25 cellular contexts compared by ENCODE assay signal in genomic region chr1:46699670-46700069, GRCh38. TPM values are rescaled to one million over a fixed set of nuclear protein-coding genes. Genes with fewer than 3 reads are reported as not detected.
DNase-seq lines count a peak whose midpoint lies in the region; ATAC-seq and TF ChIP-seq lines count a peak whose summit lies in the region.
"Had no signal": no experiment of that assay in that cellular context is flagged by ENCODE, and none has a peak within 500 bp of the region (broad histone marks: within the 10 kb centered on the region; RNA-seq: fewer than 3 reads in every experiment).

No MANE protein-coding gene starts in this region.

- H3K4me3 ChIP-seq in endodermal cell (ENCODE audit: low read length) (no peak overlapping the region), aorta (ENCODE audit: low read length in 2 of 2) (no peak overlapping the region)
- H3K4me3 ChIP-seq: A549, BLaER1, esophagus squamous epithelium, gastrocnemius medialis, GM23248, transverse colon had no signal

- peak overlapping the region in 1 of 2 donors; percentile 7 for H3K27ac Mint-ChIP-seq in natural killer cell
- H3K27ac Mint-ChIP-seq in natural killer cell treated with Interleukin-12 subunit alpha and Interleukin-12 subunit beta and Interleukin-15 and Interleukin-18, amount 100 ng/mL, for 72 hours = no peak overlapping the region
- peak overlapping the region; percentile 52 for H3K27ac Mint-ChIP-seq in endodermal cell
- H3K27ac Mint-ChIP-seq: activated CD4-positive, alpha-beta T cell treated with anti-CD3 and anti-CD28 coated beads, Interleukin-2, amount 10 ng/mL, durations not matched to agents 7 days and 5 days had no signal

- intact Hi-C loops in natural killer cell (cut with micrococcal nuclease) = no loop called here
- intact Hi-C loops in aorta (cut with DNase I) = no loop called here

- peaks cover 36 to 46% of the 10 kb centered on the region in 2 donors for H3K4me1 Mint-ChIP-seq in natural killer cell
- peaks cover 39 to 41% of the 10 kb centered on the region in 2 donors for H3K4me1 Mint-ChIP-seq in natural killer cell treated with Interleukin-12 subunit alpha and Interleukin-12 subunit beta and Interleukin-15 and Interleukin-18, amount 100 ng/mL, for 72 hours (ENCODE audit: low read depth in 2 of 2)
- H3K4me1 Mint-ChIP-seq in endodermal cell = peaks cover 26% of the 10 kb centered on the region

- H3K36me3 ChIP-seq in endodermal cell (ENCODE audit: control insufficient read depth, insufficient read depth, low read length) (peaks cover 91% of the 10 kb centered on the region), aorta (ENCODE audit: control insufficient read depth in 1 of 2, insufficient read depth in 2 of 2, low read length in 1 of 2) (peaks cover 5% of the 10 kb centered on the region in 2 donors)

- H3K27me3 ChIP-seq in endodermal cell (ENCODE audit: control insufficient read depth, insufficient read depth, low read length, poor library complexity, severe bottlenecking) (no peaks in the 10 kb centered on the region), aorta (ENCODE audit: control insufficient read depth in 1 of 2, insufficient read depth in 2 of 2, low read length in 1 of 2) (no peaks in the 10 kb centered on the region)
- H3K27me3 ChIP-seq: BLaER1, esophagus squamous epithelium, gastrocnemius medialis, transverse colon had no signal

- H3K9me3 ChIP-seq in endodermal cell (ENCODE audit: control insufficient read depth, low read length) (no peaks in the 10 kb centered on the region), aorta (ENCODE audit: control insufficient read depth, low read length) (no peaks in the 10 kb centered on the region)
- H3K9me3 ChIP-seq: A549, esophagus squamous epithelium, gastrocnemius medialis, transverse colon had no signal

- TF ChIP-seq CTCF in natural killer cell (IDR thresholded peaks at IDR 0.05) (no peak), endodermal cell (conservative IDR thresholded peaks at IDR 0.05) (no peak)

- DNase-seq in natural killer cell = no peak
- DNase-seq in natural killer cell treated with Interleukin-12 subunit alpha and Interleukin-12 subunit beta and Interleukin-15 and Interleukin-18, amount 100 ng/mL, for 72 hours (ENCODE audit: low spot score) = no peak
- peak; percentile 81 for DNase-seq in SIG-M5 treated with dmso at 0.1 percent for 504 hours (lab: John Stamatoyannopoulos, UW; ENCODE audit: unreplicated experiment)
- DNase-seq in endodermal cell = no peak
- DNase-seq in T-helper 1 cell = no peak
- DNase-seq in aorta = no peak
- no peak for DNase-seq in NCI-H774 (lab: John Stamatoyannopoulos, UW)
- DNase-seq in DMS114 treated with DMSO at 0.1 percent for 48 hours (lab: John Stamatoyannopoulos, UW; ENCODE audit: unreplicated experiment) = no peak
- DNase-seq: activated CD4-positive, alpha-beta T cell treated with anti-CD3 and anti-CD28 coated beads, Interleukin-2, amount 10 ng/mL, durations not matched to agents 7 days and 5 days; activated gamma-delta T cell treated with Interleukin-2 at 50 U/mL for 16 hours; EL; esophagus squamous epithelium; gastrocnemius medialis; GM23248; hypothalamus; NCI-H1436; NCI-H2107; occipital lobe; stimulated activated CD4-positive, alpha-beta T cell treated with anti-CD3 and anti-CD28 coated beads, Interleukin-4, amount 100 ng/mL, for 24 hours; transverse colon had no signal

- H3K4me1 ChIP-seq in endodermal cell (ENCODE audit: control insufficient read depth, insufficient read depth, low read length) (no peaks in the 10 kb centered on the region), aorta (ENCODE audit: control insufficient read depth in 1 of 2, insufficient read depth in 2 of 2, low read length in 2 of 2) (peaks cover 0 to 3% of the 10 kb centered on the region in 2 donors)
- H3K4me1 ChIP-seq: A549, BLaER1, esophagus squamous epithelium had no signal

- H3K27me3 Mint-ChIP-seq in natural killer cell (ENCODE audit: low read depth in 2 of 2) (no peaks in the 10 kb centered on the region), endodermal cell (ENCODE audit: insufficient read depth) (no peaks in the 10 kb centered on the region)
- H3K27me3 Mint-ChIP-seq in natural killer cell treated with Interleukin-12 subunit alpha and Interleukin-12 subunit beta and Interleukin-15 and Interleukin-18, amount 100 ng/mL, for 72 hours = no peaks in the 10 kb centered on the region
- H3K27me3 Mint-ChIP-seq: activated CD4-positive, alpha-beta T cell treated with anti-CD3 and anti-CD28 coated beads, Interleukin-2, amount 10 ng/mL, durations not matched to agents 7 days and 5 days had no signal

- no peak overlapping the region for H3K27ac ChIP-seq in endodermal cell (ENCODE audit: low read depth, low read length)
- H3K27ac ChIP-seq in aorta (ENCODE audit: low read depth in 1 of 2, low read length in 2 of 2) = no peak overlapping the region
- H3K27ac ChIP-seq: A549, BLaER1, esophagus squamous epithelium, gastrocnemius medialis, GM23248, transverse colon, VCaP had no signal

- H3K36me3 Mint-ChIP-seq in natural killer cell (peaks cover 17% of the 10 kb centered on the region), endodermal cell (ENCODE audit: low read depth) (peaks cover 60% of the 10 kb centered on the region)
- peaks cover 35% of the 10 kb centered on the region for H3K36me3 Mint-ChIP-seq in natural killer cell treated with Interleukin-12 subunit alpha and Interleukin-12 subunit beta and Interleukin-15 and Interleukin-18, amount 100 ng/mL, for 72 hours

- 0 to 54% methylated on average over 1 to 3 of the region's 3 CpGs for WGBS in endodermal cell (ENCODE audit: insufficient coverage in 1 of 2, insufficient read length in 1 of 2), 2 experiments
- WGBS in aorta, 2 donors = 59 to 68% methylated on average over 3 of the region's 3 CpGs

- ATAC-seq in natural killer cell (peak in 2 of 3 donors; percentile 24 to 32), aorta (ENCODE audit: low FRiP score) (no peak)
- ATAC-seq in natural killer cell treated with Interleukin-12 subunit alpha and Interleukin-12 subunit beta and Interleukin-15 and Interleukin-18, amount 100 ng/mL, for 72 hours = no peak
- ATAC-seq: A549, gastrocnemius medialis had no signal

- H3K4me3 Mint-ChIP-seq in natural killer cell (no peak overlapping the region), endodermal cell (no peak overlapping the region)
- H3K4me3 Mint-ChIP-seq in natural killer cell treated with Interleukin-12 subunit alpha and Interleukin-12 subunit beta and Interleukin-15 and Interleukin-18, amount 100 ng/mL, for 72 hours = no peak overlapping the region
- H3K4me3 Mint-ChIP-seq: activated CD4-positive, alpha-beta T cell treated with anti-CD3 and anti-CD28 coated beads, Interleukin-2, amount 10 ng/mL, durations not matched to agents 7 days and 5 days had no signal

- H3K9ac ChIP-seq in endodermal cell (ENCODE audit: extremely low read depth, low read length, poor library complexity, severe bottlenecking) = no peak overlapping the region
- H3K9ac ChIP-seq: BLaER1, GM23248 had no signal

- H3K9me3 Mint-ChIP-seq in natural killer cell (no peaks in the 10 kb centered on the region), endodermal cell (no peaks in the 10 kb centered on the region)
- H3K9me3 Mint-ChIP-seq in natural killer cell treated with Interleukin-12 subunit alpha and Interleukin-12 subunit beta and Interleukin-15 and Interleukin-18, amount 100 ng/mL, for 72 hours = no peaks in the 10 kb centered on the region

RNA-seq across cellular contexts. Expression of gene EFCAB14, which starts 19.2 kb away (rescaled TPM):
- 100 to 1,000 TPM in 2 of 3 donors, 10 to 100 TPM in 1; 77.7 to 130 (median 119) TPM for total RNA-seq in natural killer cell
- total RNA-seq in natural killer cell treated with Interleukin-12 subunit alpha and Interleukin-12 subunit beta and Interleukin-15 and Interleukin-18, amount 100 ng/mL, for 72 hours = 10 to 100 TPM; 64.2 to 78.4 TPM
- 10 to 100 TPM; 82.7 to 83.4 TPM for total RNA-seq in endodermal cell
- polyA plus RNA-seq in endodermal cell (2013, experiment 1 of 2) = 40.8 TPM
- 37.3 TPM for polyA plus RNA-seq in endodermal cell (2013, experiment 2 of 2)
- 100 to 1,000 TPM; 101 to 108 TPM for total RNA-seq in aorta
- 10 to 100 TPM; 39.9 to 46.5 TPM for polyA plus RNA-seq in aorta

RNA-seq across cellular contexts. Expression of gene TEX38, which starts 28.0 kb away (rescaled TPM):
- total RNA-seq in natural killer cell (under 1 TPM in 2 of 3 donors, not detected in 1; 0.26 to 0.75 TPM), endodermal cell (under 1 TPM in 1 of 2 donors, not detected in 1; 0.55 TPM), aorta (not detected)
- under 1 TPM in 1 of 2 donors, not detected in 1; 0.59 TPM for total RNA-seq in natural killer cell treated with Interleukin-12 subunit alpha and Interleukin-12 subunit beta and Interleukin-15 and Interleukin-18, amount 100 ng/mL, for 72 hours
- not detected for polyA plus RNA-seq in endodermal cell (2013, experiment 1 of 2)
- 0.37 TPM for polyA plus RNA-seq in endodermal cell (2013, experiment 2 of 2)
- polyA plus RNA-seq in aorta = not detected
- total RNA-seq: activated CD4-positive, alpha-beta T cell treated with anti-CD3 and anti-CD28 coated beads, Interleukin-2, amount 10 ng/mL, durations not matched to agents 7 days and 5 days; esophagus squamous epithelium; gastrocnemius medialis; GM23248; lower leg skin; NCI-H460; occipital lobe; transverse colon had no signal
- polyA plus RNA-seq: A549 had no signal

RNA-seq across cellular contexts. Expression of gene ATPAF1, which starts 31.5 kb away (rescaled TPM):
- total RNA-seq in natural killer cell (10 to 100 TPM; 18.0 to 21.7 (median 19.0) TPM), endodermal cell (10 to 100 TPM; 56.1 to 84.2 TPM), aorta (10 to 100 TPM; 26.9 to 35.0 TPM)
- 10 to 100 TPM; 34.1 to 40.9 TPM for total RNA-seq in natural killer cell treated with Interleukin-12 subunit alpha and Interleukin-12 subunit beta and Interleukin-15 and Interleukin-18, amount 100 ng/mL, for 72 hours
- 70.7 TPM for polyA plus RNA-seq in endodermal cell (2013, experiment 1 of 2)
- polyA plus RNA-seq in endodermal cell (2013, experiment 2 of 2) = 67.8 TPM
- 10 to 100 TPM; 32.2 to 39.4 TPM for polyA plus RNA-seq in aorta

Comparison
In these comparisons a context has a peak if more than half of its experiments do, and no peak if none do; other contexts are left out.
1. ATAC-seq: peak in natural killer cell (2 of 3); none in natural killer cell treated with Interleukin-12 subunit alpha and Interleukin-12 subunit beta and Interleukin-15 and Interleukin-18, amount 100 ng/mL, for 72 hours (0 of 2) and aorta (single experiment).